In the genomic region with DNA sequence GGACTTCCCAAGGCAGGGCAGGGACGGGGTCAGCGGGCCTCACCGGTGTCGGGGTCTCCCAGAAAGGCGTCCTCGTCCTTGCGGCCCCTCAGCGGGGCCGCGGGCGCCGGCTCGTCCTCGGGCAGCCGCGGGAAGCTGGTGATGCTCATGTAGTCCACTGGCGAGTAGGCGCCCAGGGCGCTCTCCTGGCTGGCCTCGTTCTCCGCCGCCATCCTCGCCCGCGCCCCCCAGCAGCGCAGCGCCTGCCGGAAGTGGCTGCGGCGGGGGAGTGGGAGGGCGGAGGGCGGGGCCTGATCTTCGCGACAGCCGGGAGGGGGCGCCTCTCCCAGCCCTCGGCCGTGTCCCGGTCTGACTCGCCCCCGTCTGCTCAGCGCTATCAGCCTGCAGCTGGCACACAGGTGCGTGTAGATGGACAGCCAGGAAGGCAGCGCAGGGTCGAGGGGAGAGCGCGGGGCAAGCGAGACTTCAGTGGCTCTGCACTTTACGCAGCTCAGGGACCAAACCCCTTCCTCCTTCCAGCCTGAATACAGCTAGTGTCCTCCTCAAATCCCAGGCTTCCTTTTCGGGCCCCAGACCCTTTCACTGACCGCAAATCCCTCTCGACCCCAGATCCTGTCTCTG, we compare ENCODE assay signal across 1 cellular context.
TF ChIP-seq lines count a peak whose summit lies in the region.

A gene with protein sequence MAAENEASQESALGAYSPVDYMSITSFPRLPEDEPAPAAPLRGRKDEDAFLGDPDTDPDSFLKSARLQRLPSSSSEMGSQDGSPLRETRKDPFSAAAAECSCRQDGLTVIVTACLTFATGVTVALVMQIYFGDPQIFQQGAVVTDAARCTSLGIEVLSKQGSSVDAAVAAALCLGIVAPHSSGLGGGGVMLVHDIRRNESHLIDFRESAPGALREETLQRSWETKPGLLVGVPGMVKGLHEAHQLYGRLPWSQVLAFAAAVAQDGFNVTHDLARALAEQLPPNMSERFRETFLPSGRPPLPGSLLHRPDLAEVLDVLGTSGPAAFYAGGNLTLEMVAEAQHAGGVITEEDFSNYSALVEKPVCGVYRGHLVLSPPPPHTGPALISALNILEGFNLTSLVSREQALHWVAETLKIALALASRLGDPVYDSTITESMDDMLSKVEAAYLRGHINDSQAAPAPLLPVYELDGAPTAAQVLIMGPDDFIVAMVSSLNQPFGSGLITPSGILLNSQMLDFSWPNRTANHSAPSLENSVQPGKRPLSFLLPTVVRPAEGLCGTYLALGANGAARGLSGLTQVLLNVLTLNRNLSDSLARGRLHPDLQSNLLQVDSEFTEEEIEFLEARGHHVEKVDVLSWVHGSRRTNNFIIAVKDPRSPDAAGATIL (minus strand): TSS at position 253 of the 621 bp plus-strand sequence. CDS start 41 bp downstream, at position 212.

TF ChIP-seq in HepG2, 621 proteins besides CTCF, POLR2A, EP300 and RAD21 (continued from another document and continues in another):
- TF ChIP-seq, protein P1, sequence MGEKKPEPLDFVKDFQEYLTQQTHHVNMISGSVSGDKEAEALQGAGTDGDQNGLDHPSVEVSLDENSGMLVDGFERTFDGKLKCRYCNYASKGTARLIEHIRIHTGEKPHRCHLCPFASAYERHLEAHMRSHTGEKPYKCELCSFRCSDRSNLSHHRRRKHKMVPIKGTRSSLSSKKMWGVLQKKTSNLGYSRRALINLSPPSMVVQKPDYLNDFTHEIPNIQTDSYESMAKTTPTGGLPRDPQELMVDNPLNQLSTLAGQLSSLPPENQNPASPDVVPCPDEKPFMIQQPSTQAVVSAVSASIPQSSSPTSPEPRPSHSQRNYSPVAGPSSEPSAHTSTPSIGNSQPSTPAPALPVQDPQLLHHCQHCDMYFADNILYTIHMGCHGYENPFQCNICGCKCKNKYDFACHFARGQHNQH (CRISPR knock-in tag; IDR thresholded peaks at IDR 0.05): peak; percentile 89
- peak; percentile 94 for TF ChIP-seq WIZ (CRISPR knock-in tag; IDR thresholded peaks at IDR 0.05)
- peak; percentile 84 for TF ChIP-seq ZFY (CRISPR knock-in tag; IDR thresholded peaks at IDR 0.05)
- TF ChIP-seq, protein P2, sequence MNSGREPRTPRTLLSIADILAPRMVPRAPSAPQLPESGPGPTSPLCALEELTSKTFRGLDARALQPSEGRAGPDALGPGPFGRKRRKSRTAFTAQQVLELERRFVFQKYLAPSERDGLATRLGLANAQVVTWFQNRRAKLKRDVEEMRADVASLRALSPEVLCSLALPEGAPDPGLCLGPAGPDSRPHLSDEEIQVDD (CRISPR knock-in tag; IDR thresholded peaks at IDR 0.05; ENCODE audit: borderline replicate concordance): no peak; the same call in 1 of the 2 replicates
- peak; percentile 81 for TF ChIP-seq ARNTL (CRISPR knock-in tag; IDR thresholded peaks at IDR 0.05)
- TF ChIP-seq, protein P3, sequence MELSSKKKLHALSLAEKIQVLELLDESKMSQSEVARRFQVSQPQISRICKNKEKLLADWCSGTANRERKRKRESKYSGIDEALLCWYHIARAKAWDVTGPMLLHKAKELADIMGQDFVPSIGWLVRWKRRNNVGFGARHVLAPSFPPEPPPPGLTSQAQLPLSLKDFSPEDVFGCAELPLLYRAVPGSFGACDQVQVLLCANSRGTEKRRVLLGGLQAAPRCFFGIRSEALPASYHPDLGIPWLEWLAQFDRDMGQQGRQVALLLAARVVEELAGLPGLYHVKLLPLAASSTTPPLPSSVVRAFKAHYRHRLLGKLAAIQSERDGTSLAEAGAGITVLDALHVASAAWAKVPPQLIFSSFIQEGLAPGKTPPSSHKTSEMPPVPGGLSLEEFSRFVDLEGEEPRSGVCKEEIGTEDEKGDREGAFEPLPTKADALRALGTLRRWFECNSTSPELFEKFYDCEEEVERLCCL (CRISPR knock-in tag; IDR thresholded peaks at IDR 0.05; ENCODE audit: borderline replicate concordance): 0 out of 2 replicates have a peak, but pooled peaks have one; percentile 76
- TF ChIP-seq MBD4 (IDR thresholded peaks at IDR 0.05; ENCODE audit: borderline replicate concordance, low read length): no peak
- TF ChIP-seq, protein P4, sequence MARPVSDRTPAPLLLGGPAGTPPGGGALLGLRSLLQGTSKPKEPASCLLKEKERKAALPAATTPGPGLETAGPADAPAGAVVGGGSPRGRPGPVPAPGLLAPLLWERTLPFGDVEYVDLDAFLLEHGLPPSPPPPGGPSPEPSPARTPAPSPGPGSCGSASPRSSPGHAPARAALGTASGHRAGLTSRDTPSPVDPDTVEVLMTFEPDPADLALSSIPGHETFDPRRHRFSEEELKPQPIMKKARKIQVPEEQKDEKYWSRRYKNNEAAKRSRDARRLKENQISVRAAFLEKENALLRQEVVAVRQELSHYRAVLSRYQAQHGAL (CRISPR knock-in tag; IDR thresholded peaks at IDR 0.05; ENCODE audit: not compliant biosample characterization): no peak
- TF ChIP-seq GATA4 (IDR thresholded peaks at IDR 0.05; ENCODE audit: borderline replicate concordance, low read depth): peak; percentile 52; the same call in 1 of the 2 replicates
- peak; percentile 87 for TF ChIP-seq ZC3H13 (CRISPR knock-in tag; IDR thresholded peaks at IDR 0.05)
- TF ChIP-seq, protein P5, sequence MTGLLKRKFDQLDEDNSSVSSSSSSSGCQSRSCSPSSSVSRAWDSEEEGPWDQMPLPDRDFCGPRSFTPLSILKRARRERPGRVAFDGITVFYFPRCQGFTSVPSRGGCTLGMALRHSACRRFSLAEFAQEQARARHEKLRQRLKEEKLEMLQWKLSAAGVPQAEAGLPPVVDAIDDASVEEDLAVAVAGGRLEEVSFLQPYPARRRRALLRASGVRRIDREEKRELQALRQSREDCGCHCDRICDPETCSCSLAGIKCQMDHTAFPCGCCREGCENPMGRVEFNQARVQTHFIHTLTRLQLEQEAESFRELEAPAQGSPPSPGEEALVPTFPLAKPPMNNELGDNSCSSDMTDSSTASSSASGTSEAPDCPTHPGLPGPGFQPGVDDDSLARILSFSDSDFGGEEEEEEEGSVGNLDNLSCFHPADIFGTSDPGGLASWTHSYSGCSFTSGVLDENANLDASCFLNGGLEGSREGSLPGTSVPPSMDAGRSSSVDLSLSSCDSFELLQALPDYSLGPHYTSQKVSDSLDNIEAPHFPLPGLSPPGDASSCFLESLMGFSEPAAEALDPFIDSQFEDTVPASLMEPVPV (CRISPR knock-in tag; IDR thresholded peaks at IDR 0.05): peak; percentile 96; the same call in 1 of the 2 replicates
- TF ChIP-seq ZNF33B (CRISPR knock-in tag; IDR thresholded peaks at IDR 0.05): 0 out of 2 replicates have a peak, but pooled peaks have one; percentile 30
- peak; percentile 49; the same call in 1 of the 2 replicates for TF ChIP-seq EED (CRISPR knock-in tag; IDR thresholded peaks at IDR 0.05)
- TF ChIP-seq FOXC1 (CRISPR knock-in tag; IDR thresholded peaks at IDR 0.05; ENCODE audit: borderline replicate concordance): peak; percentile 89; the same call in 1 of the 2 replicates
- TF ChIP-seq THAP11 (CRISPR knock-in tag; IDR thresholded peaks at IDR 0.05): peak; percentile 89
- peak in 1 of 2 experiments; percentile 99; a peak in 2 of 4 replicates for TF ChIP-seq KLF16 (CRISPR knock-in tag; IDR thresholded peaks at IDR 0.05)
- TF ChIP-seq, protein P6, sequence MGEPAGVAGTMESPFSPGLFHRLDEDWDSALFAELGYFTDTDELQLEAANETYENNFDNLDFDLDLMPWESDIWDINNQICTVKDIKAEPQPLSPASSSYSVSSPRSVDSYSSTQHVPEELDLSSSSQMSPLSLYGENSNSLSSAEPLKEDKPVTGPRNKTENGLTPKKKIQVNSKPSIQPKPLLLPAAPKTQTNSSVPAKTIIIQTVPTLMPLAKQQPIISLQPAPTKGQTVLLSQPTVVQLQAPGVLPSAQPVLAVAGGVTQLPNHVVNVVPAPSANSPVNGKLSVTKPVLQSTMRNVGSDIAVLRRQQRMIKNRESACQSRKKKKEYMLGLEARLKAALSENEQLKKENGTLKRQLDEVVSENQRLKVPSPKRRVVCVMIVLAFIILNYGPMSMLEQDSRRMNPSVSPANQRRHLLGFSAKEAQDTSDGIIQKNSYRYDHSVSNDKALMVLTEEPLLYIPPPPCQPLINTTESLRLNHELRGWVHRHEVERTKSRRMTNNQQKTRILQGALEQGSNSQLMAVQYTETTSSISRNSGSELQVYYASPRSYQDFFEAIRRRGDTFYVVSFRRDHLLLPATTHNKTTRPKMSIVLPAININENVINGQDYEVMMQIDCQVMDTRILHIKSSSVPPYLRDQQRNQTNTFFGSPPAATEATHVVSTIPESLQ (CRISPR knock-in tag; conservative IDR thresholded peaks at IDR 0.05): peak; percentile 46; the same call in 1 of the 2 replicates
- TF ChIP-seq TGIF2 (CRISPR knock-in tag; IDR thresholded peaks at IDR 0.05): peak; percentile 95; the same call in 1 of the 2 replicates
- TF ChIP-seq, protein P7, sequence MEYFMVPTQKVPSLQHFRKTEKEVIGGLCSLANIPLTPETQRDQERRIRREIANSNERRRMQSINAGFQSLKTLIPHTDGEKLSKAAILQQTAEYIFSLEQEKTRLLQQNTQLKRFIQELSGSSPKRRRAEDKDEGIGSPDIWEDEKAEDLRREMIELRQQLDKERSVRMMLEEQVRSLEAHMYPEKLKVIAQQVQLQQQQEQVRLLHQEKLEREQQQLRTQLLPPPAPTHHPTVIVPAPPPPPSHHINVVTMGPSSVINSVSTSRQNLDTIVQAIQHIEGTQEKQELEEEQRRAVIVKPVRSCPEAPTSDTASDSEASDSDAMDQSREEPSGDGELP (IDR thresholded peaks at IDR 0.05; ENCODE audit: borderline replicate concordance, low read depth): peak; percentile 95
- TF ChIP-seq, protein P8, sequence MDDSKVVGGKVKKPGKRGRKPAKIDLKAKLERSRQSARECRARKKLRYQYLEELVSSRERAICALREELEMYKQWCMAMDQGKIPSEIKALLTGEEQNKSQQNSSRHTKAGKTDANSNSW (CRISPR knock-in tag; IDR thresholded peaks at IDR 0.05; ENCODE audit: borderline replicate concordance): peak; percentile 76; the same call in 1 of the 2 replicates
- TF ChIP-seq ZNF776 (CRISPR knock-in tag; IDR thresholded peaks at IDR 0.05): peak; percentile 92
- peak; percentile 83 for TF ChIP-seq HNRNPLL (IDR thresholded peaks at IDR 0.05; ENCODE audit: low read depth, low read length, poor library complexity, severe bottlenecking)
- peak; percentile 87; the same call in 1 of the 2 replicates for TF ChIP-seq KMT2B (CRISPR knock-in tag; IDR thresholded peaks at IDR 0.05)
- TF ChIP-seq, protein P9, sequence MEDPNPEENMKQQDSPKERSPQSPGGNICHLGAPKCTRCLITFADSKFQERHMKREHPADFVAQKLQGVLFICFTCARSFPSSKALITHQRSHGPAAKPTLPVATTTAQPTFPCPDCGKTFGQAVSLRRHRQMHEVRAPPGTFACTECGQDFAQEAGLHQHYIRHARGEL (CRISPR knock-in tag; IDR thresholded peaks at IDR 0.05): peak; percentile 91
- TF ChIP-seq, protein P10, sequence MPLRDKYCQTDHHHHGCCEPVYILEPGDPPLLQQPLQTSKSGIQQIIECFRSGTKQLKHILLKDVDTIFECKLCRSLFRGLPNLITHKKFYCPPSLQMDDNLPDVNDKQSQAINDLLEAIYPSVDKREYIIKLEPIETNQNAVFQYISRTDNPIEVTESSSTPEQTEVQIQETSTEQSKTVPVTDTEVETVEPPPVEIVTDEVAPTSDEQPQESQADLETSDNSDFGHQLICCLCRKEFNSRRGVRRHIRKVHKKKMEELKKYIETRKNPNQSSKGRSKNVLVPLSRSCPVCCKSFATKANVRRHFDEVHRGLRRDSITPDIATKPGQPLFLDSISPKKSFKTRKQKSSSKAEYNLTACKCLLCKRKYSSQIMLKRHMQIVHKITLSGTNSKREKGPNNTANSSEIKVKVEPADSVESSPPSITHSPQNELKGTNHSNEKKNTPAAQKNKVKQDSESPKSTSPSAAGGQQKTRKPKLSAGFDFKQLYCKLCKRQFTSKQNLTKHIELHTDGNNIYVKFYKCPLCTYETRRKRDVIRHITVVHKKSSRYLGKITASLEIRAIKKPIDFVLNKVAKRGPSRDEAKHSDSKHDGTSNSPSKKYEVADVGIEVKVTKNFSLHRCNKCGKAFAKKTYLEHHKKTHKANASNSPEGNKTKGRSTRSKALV (CRISPR knock-in tag; IDR thresholded peaks at IDR 0.05): peak; percentile 90
- peak; percentile 98 for TF ChIP-seq ERF (CRISPR knock-in tag; IDR thresholded peaks at IDR 0.05)
- TF ChIP-seq ZNF256 (CRISPR knock-in tag; conservative IDR thresholded peaks at IDR 0.05): 0 out of 2 replicates have a peak, but pooled peaks have one; percentile 42
- no peak for TF ChIP-seq PHF5A (CRISPR knock-in tag; IDR thresholded peaks at IDR 0.05; ENCODE audit: low read depth, unreplicated experiment)
- TF ChIP-seq ZNF761 (CRISPR knock-in tag; conservative IDR thresholded peaks at IDR 0.05): peak; percentile 71
- peak; percentile 96 for TF ChIP-seq ZNF235 (CRISPR knock-in tag; IDR thresholded peaks at IDR 0.05; ENCODE audit: borderline replicate concordance)
- TF ChIP-seq DPF2 (CRISPR knock-in tag; IDR thresholded peaks at IDR 0.05; ENCODE audit: borderline replicate concordance, low read depth): no peak; the same call in 1 of the 2 replicates
- TF ChIP-seq RFX5 (IDR thresholded peaks at IDR 0.05; ENCODE audit: low read depth, low read length): peak; percentile 34; the same call in 1 of the 2 replicates
- TF ChIP-seq, protein P11, sequence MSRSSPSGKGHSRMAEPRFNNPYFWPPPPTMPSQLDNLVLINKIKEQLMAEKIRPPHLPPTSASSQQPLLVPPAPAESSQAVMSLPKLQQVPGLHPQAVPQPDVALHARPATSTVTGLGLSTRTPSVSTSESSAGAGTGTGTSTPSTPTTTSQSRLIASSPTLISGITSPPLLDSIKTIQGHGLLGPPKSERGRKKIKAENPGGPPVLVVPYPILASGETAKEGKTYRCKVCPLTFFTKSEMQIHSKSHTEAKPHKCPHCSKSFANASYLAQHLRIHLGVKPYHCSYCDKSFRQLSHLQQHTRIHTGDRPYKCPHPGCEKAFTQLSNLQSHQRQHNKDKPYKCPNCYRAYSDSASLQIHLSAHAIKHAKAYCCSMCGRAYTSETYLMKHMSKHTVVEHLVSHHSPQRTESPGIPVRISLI (CRISPR knock-in tag; IDR thresholded peaks at IDR 0.05; ENCODE audit: borderline replicate concordance): no peak
- peak; percentile 84 for TF ChIP-seq FOXO1 (CRISPR knock-in tag; IDR thresholded peaks at IDR 0.05)
- TF ChIP-seq, protein P12, sequence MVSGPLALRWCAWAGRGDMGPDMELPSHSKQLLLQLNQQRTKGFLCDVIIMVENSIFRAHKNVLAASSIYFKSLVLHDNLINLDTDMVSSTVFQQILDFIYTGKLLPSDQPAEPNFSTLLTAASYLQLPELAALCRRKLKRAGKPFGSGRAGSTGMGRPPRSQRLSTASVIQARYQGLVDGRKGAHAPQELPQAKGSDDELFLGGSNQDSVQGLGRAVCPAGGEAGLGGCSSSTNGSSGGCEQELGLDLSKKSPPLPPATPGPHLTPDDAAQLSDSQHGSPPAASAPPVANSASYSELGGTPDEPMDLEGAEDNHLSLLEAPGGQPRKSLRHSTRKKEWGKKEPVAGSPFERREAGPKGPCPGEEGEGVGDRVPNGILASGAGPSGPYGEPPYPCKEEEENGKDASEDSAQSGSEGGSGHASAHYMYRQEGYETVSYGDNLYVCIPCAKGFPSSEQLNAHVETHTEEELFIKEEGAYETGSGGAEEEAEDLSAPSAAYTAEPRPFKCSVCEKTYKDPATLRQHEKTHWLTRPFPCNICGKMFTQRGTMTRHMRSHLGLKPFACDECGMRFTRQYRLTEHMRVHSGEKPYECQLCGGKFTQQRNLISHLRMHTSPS (CRISPR knock-in tag; IDR thresholded peaks at IDR 0.05; ENCODE audit: low read depth): peak; percentile 83; the same call in 1 of the 2 replicates
- no peak for TF ChIP-seq SNRNP70 (IDR thresholded peaks at IDR 0.05; ENCODE audit: low read depth, low read length)
- peak; percentile 80; the same call in 1 of the 2 replicates for TF ChIP-seq ZNF329 (CRISPR knock-in tag; IDR thresholded peaks at IDR 0.05; ENCODE audit: low read depth)
- peak; percentile 87 for TF ChIP-seq MTF2 (CRISPR knock-in tag; IDR thresholded peaks at IDR 0.05; ENCODE audit: borderline replicate concordance)
- no peak; the same call in 1 of the 2 replicates for TF ChIP-seq SP140L (CRISPR knock-in tag; IDR thresholded peaks at IDR 0.05; ENCODE audit: borderline replicate concordance)
- TF ChIP-seq YEATS4 (CRISPR knock-in tag; IDR thresholded peaks at IDR 0.05; ENCODE audit: borderline replicate concordance): peak; percentile 87; the same call in 1 of the 2 replicates
- peak; percentile 56; the same call in 1 of the 2 replicates for TF ChIP-seq ZNF446 (CRISPR knock-in tag; IDR thresholded peaks at IDR 0.05)
